Comparison of ENCODE assay signal across 20 cellular contexts in the genomic region with DNA sequence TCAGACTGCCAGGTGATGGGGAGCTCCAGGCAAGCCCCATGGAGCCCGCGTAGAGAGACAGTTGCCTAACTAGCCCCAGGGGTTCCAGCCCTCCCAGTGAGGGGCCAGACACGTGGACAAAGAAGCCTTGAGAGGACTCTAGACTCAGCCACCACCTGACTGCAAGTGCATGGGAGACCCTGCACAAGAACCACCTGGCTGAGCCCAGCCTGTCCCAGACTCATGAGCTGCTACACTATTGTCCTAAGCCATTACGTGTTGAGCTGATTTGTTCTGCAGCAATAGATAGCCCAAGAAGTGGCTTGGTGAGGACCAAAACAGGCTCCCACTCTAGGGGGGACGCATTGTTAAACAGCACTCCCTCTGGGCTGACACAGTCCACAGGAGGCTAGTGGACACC. TPM values are rescaled to one million over a fixed set of nuclear protein-coding genes. Genes with fewer than 3 reads are reported as not detected.
DNase-seq lines count a peak whose midpoint lies in the region; TF ChIP-seq lines count a peak whose summit lies in the region.
"Had no signal": no experiment of that assay in that cellular context is flagged by ENCODE, and none has a peak within 500 bp of the region (broad histone marks: within the 10 kb centered on the region; RNA-seq: fewer than 3 reads in every experiment).

No MANE protein-coding gene starts in this region.

- intact Hi-C loops in OCI-LY7 (cut with micrococcal nuclease; ENCODE audit: unreplicated experiment) (no loop called here), colonic mucosa (cut with DNase I) (no loop called here)

- no peaks in the 10 kb centered on the region for H3K27me3 Mint-ChIP-seq in activated CD4-positive, alpha-beta T cell treated with anti-CD3 and anti-CD28 coated beads, Interleukin-2, amount 10 ng/mL, durations not matched to agents 7 days and 5 days
- H3K27me3 Mint-ChIP-seq: CD4-positive, CD25-positive, alpha-beta regulatory T cell; IgD-negative memory B cell had no signal

- H4K20me1 ChIP-seq in DOHH2 (ENCODE audit: control insufficient read depth, insufficient read depth, low read depth, low read length) = no peaks in the 10 kb centered on the region
- H4K20me1 ChIP-seq in OCI-LY7 (ENCODE audit: insufficient read depth, low read length) = no peaks in the 10 kb centered on the region

- CTCF ChIA-PET in activated CD4-positive, alpha-beta T cell treated with anti-CD3 and anti-CD28 coated beads, Interleukin-2, amount 10 ng/mL, durations not matched to agents 7 days and 5 days (lab: Charles Lee) = interaction anchor here (0.5 to 1.9 kb wide), 6 partner anchors 9 to 778 kb away, joined by 3 to 6 read pairs (median 4); no protein-coding TSS in a partner anchor
- CTCF ChIA-PET in OCI-LY7 (lab: Charles Lee; ENCODE audit: unreplicated experiment) = interaction anchor here (1.1 kb wide), 1 partner anchor 23 kb away, joined by 7 read pairs; no protein-coding TSS in a partner anchor

- peaks cover 19% of the 10 kb centered on the region for H3K4me1 Mint-ChIP-seq in activated CD4-positive, alpha-beta T cell treated with anti-CD3 and anti-CD28 coated beads, Interleukin-2, amount 10 ng/mL, durations not matched to agents 7 days and 5 days

- H3K36me3 Mint-ChIP-seq in activated CD4-positive, alpha-beta T cell treated with anti-CD3 and anti-CD28 coated beads, Interleukin-2, amount 10 ng/mL, durations not matched to agents 7 days and 5 days (ENCODE audit: low read depth) = peaks cover 4% of the 10 kb centered on the region

- H3K79me2 ChIP-seq in DOHH2 (ENCODE audit: control insufficient read depth, low read length) = peaks cover 30% of the 10 kb centered on the region
- no peaks in the 10 kb centered on the region; the same call in 1 of the 2 replicates for H3K79me2 ChIP-seq in OCI-LY7 (ENCODE audit: insufficient read depth, low read depth, low read length)

- peak overlapping the region; percentile 5 for H3K27ac Mint-ChIP-seq in activated CD4-positive, alpha-beta T cell treated with anti-CD3 and anti-CD28 coated beads, Interleukin-2, amount 10 ng/mL, durations not matched to agents 7 days and 5 days
- H3K27ac Mint-ChIP-seq: CD4-positive, CD25-positive, alpha-beta regulatory T cell had no signal

- H3K27me3 ChIP-seq in DOHH2 (ENCODE audit: control insufficient read depth, low read length) (no peaks in the 10 kb centered on the region), colonic mucosa (no peaks in the 10 kb centered on the region)

- DNase-seq in activated CD4-positive, alpha-beta T cell treated with anti-CD3 and anti-CD28 coated beads, Interleukin-2, amount 10 ng/mL, durations not matched to agents 7 days and 5 days = no peak
- DNase-seq in activated CD4-positive, alpha-beta T cell treated with anti-CD3 and anti-CD28 coated beads for 1 hour = no peak
- no peak for DNase-seq in OCI-LY7 (ENCODE audit: low spot score)
- DNase-seq in epithelial cell of prostate (ENCODE audit: low read depth, low spot score) = no peak
- no peak for DNase-seq in AG20443 (ENCODE audit: low spot score)
- no peak for DNase-seq in germinal center (ENCODE audit: low spot score)
- no peak for DNase-seq in colonic mucosa
- DNase-seq: CD4-positive, CD25-positive, alpha-beta regulatory T cell; H9; NCI-H1694; NCI-H2081; NCI-H2171; NCI-H345; NCI-H524; NCI-H82; SHP77 had no signal

- H3K9me3 ChIP-seq in DOHH2 (ENCODE audit: control insufficient read depth, insufficient read depth, low read length) (no peaks in the 10 kb centered on the region), OCI-LY7 (ENCODE audit: low read length) (no peaks in the 10 kb centered on the region), colonic mucosa (no peaks in the 10 kb centered on the region)

- no peaks in the 10 kb centered on the region for H3K9me3 Mint-ChIP-seq in activated CD4-positive, alpha-beta T cell treated with anti-CD3 and anti-CD28 coated beads, Interleukin-2, amount 10 ng/mL, durations not matched to agents 7 days and 5 days

- peaks cover 80% of the 10 kb centered on the region for H3K4me1 ChIP-seq in DOHH2 (ENCODE audit: control insufficient read depth, low read length)
- H3K4me1 ChIP-seq in OCI-LY7 (ENCODE audit: insufficient read depth, low read length, poor library complexity, severe bottlenecking) = peaks cover 63% of the 10 kb centered on the region
- peaks cover 6% of the 10 kb centered on the region for H3K4me1 ChIP-seq in colonic mucosa

- H3F3A ChIP-seq in DOHH2 (ENCODE audit: control insufficient read depth, insufficient read depth) = peaks cover 32% of the 10 kb centered on the region

- H3K9ac ChIP-seq in colonic mucosa (ENCODE audit: low read depth in 2 of 2, low read length in 2 of 2) = no peak overlapping the region

- peak overlapping the region; percentile 88 for H3K27ac ChIP-seq in DOHH2 (ENCODE audit: low read depth, low read length)
- H3K27ac ChIP-seq in OCI-LY7 (ENCODE audit: low read depth, low read length, poor library complexity, severe bottlenecking) = peak overlapping the region; percentile 43
- H3K27ac ChIP-seq in epithelial cell of prostate = peak overlapping the region; percentile 99
- no peak overlapping the region for H3K27ac ChIP-seq in colonic mucosa
- H3K27ac ChIP-seq: 22Rv1 had no signal

- H3K36me3 ChIP-seq in DOHH2 (ENCODE audit: control insufficient read depth, low read length) = peaks cover 8% of the 10 kb centered on the region; the same call in 1 of the 2 replicates
- peaks cover 5% of the 10 kb centered on the region; the same call in 1 of the 2 replicates for H3K36me3 ChIP-seq in OCI-LY7 (ENCODE audit: insufficient read depth, low read length)
- H3K36me3 ChIP-seq in colonic mucosa = no peaks in the 10 kb centered on the region

- TF ChIP-seq CTCF in DOHH2 (IDR thresholded peaks at IDR 0.05; ENCODE audit: low read depth, low read length, poor library complexity, severe bottlenecking) = no peak
- TF ChIP-seq CTCF in OCI-LY7 (conservative IDR thresholded peaks at IDR 0.05; ENCODE audit: low read length) = no peak
- TF ChIP-seq CTCF in colonic mucosa (IDR thresholded peaks at IDR 0.05) = no peak

- no peaks in the 10 kb centered on the region for H3K9me2 ChIP-seq in DOHH2 (replicated peaks; ENCODE audit: control insufficient read depth, low read length)
- no peaks in the 10 kb centered on the region for H3K9me2 ChIP-seq in OCI-LY7 (ENCODE audit: insufficient read depth, low read length)

- no TSS peak for BruUV-seq in OCI-LY7 (replicated peaks; lab: Mats Ljungman, UMichigan)

- H3K4me2 ChIP-seq in DOHH2 (ENCODE audit: low read length) = peak overlapping the region; percentile 95
- no peak overlapping the region for H3K4me2 ChIP-seq in OCI-LY7 (ENCODE audit: low read length)

- POLR2A ChIA-PET in activated CD4-positive, alpha-beta T cell treated with anti-CD3 and anti-CD28 coated beads, Interleukin-2, amount 10 ng/mL, durations not matched to agents 7 days and 5 days (lab: Charles Lee) = no interaction called here
- POLR2A ChIA-PET in OCI-LY7 (lab: Charles Lee) = interaction anchor here (0.7 to 10.1 kb wide), 3 partner anchors 11 to 49 kb away, joined by 4 to 128 read pairs (median 6); no protein-coding TSS in a partner anchor

- H2AFZ ChIP-seq in OCI-LY7 (ENCODE audit: low read length) = no peak overlapping the region

- H3K4me3 ChIP-seq in DOHH2 (ENCODE audit: low read length) (peak overlapping the region; percentile 61), OCI-LY7 (ENCODE audit: low read depth, low read length, poor library complexity, severe bottlenecking) (no peak overlapping the region), colonic mucosa (no peak overlapping the region)
- H3K4me3 ChIP-seq: GM12878 had no signal

- no peak overlapping the region for H3K4me3 Mint-ChIP-seq in activated CD4-positive, alpha-beta T cell treated with anti-CD3 and anti-CD28 coated beads, Interleukin-2, amount 10 ng/mL, durations not matched to agents 7 days and 5 days
- H3K4me3 Mint-ChIP-seq: H9, IgD-negative memory B cell had no signal

RNA-seq across cellular contexts. Expression of a gene that starts 37.6 kb away (rescaled TPM):
- 100 to 1,000 TPM in 1 of 2 experiments, 10 to 100 TPM in 1; 83.2 to 102 TPM for total RNA-seq in activated CD4-positive, alpha-beta T cell treated with anti-CD3 and anti-CD28 coated beads, Interleukin-2, amount 10 ng/mL, durations not matched to agents 7 days and 5 days
- 146 and 147 TPM in 2 replicates for total RNA-seq in OCI-LY7 (2014; rRNA removed; shearing (Covaris generic))
- total RNA-seq in OCI-LY7 (2022) = 213 and 233 TPM in 2 replicates
- total RNA-seq in colonic mucosa = 10 to 100 TPM; 21.8 to 79.4 TPM
